ENCODE assay signal across 8 cellular contexts in genomic region chr3:49021213-49021812, GRCh38. TPM values are rescaled to one million over a fixed set of nuclear protein-coding genes. Genes with fewer than 3 reads are reported as not detected.
DNase-seq lines count a peak whose midpoint lies in the region; ATAC-seq, FAIRE-seq and TF ChIP-seq lines count a peak whose summit lies in the region.

No MANE protein-coding gene starts in this region.

- H3K9me3 Mint-ChIP-seq in natural killer cell treated with Interleukin-12 subunit alpha and Interleukin-12 subunit beta and Interleukin-15 and Interleukin-18, amount 100 ng/mL, for 72 hours = no peaks in the 10 kb centered on the region

- no peak for TF ChIP-seq CTCF in RWPE1 (conservative IDR thresholded peaks at IDR 0.05; ENCODE audit: low read depth)

- peak overlapping the region; percentile 93 for H3K4me3 Mint-ChIP-seq in natural killer cell treated with Interleukin-12 subunit alpha and Interleukin-12 subunit beta and Interleukin-15 and Interleukin-18, amount 100 ng/mL, for 72 hours

- ATAC-seq in natural killer cell treated with Interleukin-12 subunit alpha and Interleukin-12 subunit beta and Interleukin-15 and Interleukin-18, amount 100 ng/mL, for 72 hours = peak; percentile 84 to 90

- peak overlapping the region; percentile 98 for H3K27ac ChIP-seq in RWPE1

- TF ChIP-seq POLR2A in H54 (IDR thresholded peaks at IDR 0.05; ENCODE audit: low read depth, low read length) = peak; percentile 100

- CTCF ChIA-PET in RWPE1 (lab: Yijun Ruan, JAX) = interaction anchor here (0.6 to 1.0 kb wide), 2 partner anchors 73 to 362 kb away, joined by 5 read pairs; no protein-coding TSS in a partner anchor

- H3K27me3 Mint-ChIP-seq in natural killer cell treated with Interleukin-12 subunit alpha and Interleukin-12 subunit beta and Interleukin-15 and Interleukin-18, amount 100 ng/mL, for 72 hours = no peaks in the 10 kb centered on the region

- peaks cover 4% of the 10 kb centered on the region for H3K36me3 Mint-ChIP-seq in natural killer cell treated with Interleukin-12 subunit alpha and Interleukin-12 subunit beta and Interleukin-15 and Interleukin-18, amount 100 ng/mL, for 72 hours

- DNase-seq in ELF-1 (ENCODE audit: low read depth, low spot score) = peak; percentile 99
- peak; percentile 89 for DNase-seq in H54 (ENCODE audit: insufficient read length, low spot score)
- DNase-seq in LoVo (ENCODE audit: low spot score) = peak; percentile 98
- peak; percentile 80 for DNase-seq in RWPE1 (ENCODE audit: low spot score)
- peak; percentile 97 for DNase-seq in activated T-helper 9 cell treated with anti-CD3 and anti-CD28 coated beads, Interleukin-2, amount 50 U/mL, for 16 hours (ENCODE audit: low read depth)
- peak; percentile 97 for DNase-seq in fibroblast of peridontal ligament (ENCODE audit: extremely low read depth)
- DNase-seq in natural killer cell treated with Interleukin-12 subunit alpha and Interleukin-12 subunit beta and Interleukin-15 and Interleukin-18, amount 100 ng/mL, for 72 hours (ENCODE audit: low spot score) = peak; percentile 99
- peak; percentile 98 for DNase-seq in stimulated activated naive CD4-positive, alpha-beta T cell treated with Interleukin-2 at 50 U/mL for 16 hours (lab: John Stamatoyannopoulos, UW)

- peak; percentile 11 for FAIRE-seq in H54 (lab: Jason Lieb, UNC)

- peaks cover 28 to 30% of the 10 kb centered on the region in 2 donors for H3K4me1 Mint-ChIP-seq in natural killer cell treated with Interleukin-12 subunit alpha and Interleukin-12 subunit beta and Interleukin-15 and Interleukin-18, amount 100 ng/mL, for 72 hours (ENCODE audit: low read depth in 2 of 2)

- peak overlapping the region; percentile 86 to 97 for H3K27ac Mint-ChIP-seq in natural killer cell treated with Interleukin-12 subunit alpha and Interleukin-12 subunit beta and Interleukin-15 and Interleukin-18, amount 100 ng/mL, for 72 hours

- POLR2A ChIA-PET in RWPE1 (lab: Yijun Ruan, JAX; ENCODE audit: low non-redundant PET) = interaction anchor here (0.6 to 1.3 kb wide), 3 partner anchors 14 to 73 kb away, joined by 3 to 4 read pairs (median 3); partner anchors contain the start of genes QRICH1 and WDR6

RNA-seq across cellular contexts. Expression of gene NDUFAF3, which starts 0.6 kb away (rescaled TPM):
- total RNA-seq in natural killer cell treated with Interleukin-12 subunit alpha and Interleukin-12 subunit beta and Interleukin-15 and Interleukin-18, amount 100 ng/mL, for 72 hours = 100 to 1,000 TPM in 1 of 2 donors, 10 to 100 TPM in 1; 91.4 to 106 TPM

RNA-seq across cellular contexts. Expression of gene DALRD3, which starts 2.9 kb away (rescaled TPM):
- 10 to 100 TPM; 20.6 to 24.2 TPM for total RNA-seq in natural killer cell treated with Interleukin-12 subunit alpha and Interleukin-12 subunit beta and Interleukin-15 and Interleukin-18, amount 100 ng/mL, for 72 hours

RNA-seq across cellular contexts. Expression of gene IMPDH2, which starts 7.9 kb away (rescaled TPM):
- 100 to 1,000 TPM; 198 to 454 TPM for total RNA-seq in natural killer cell treated with Interleukin-12 subunit alpha and Interleukin-12 subunit beta and Interleukin-15 and Interleukin-18, amount 100 ng/mL, for 72 hours

RNA-seq across cellular contexts. Expression of gene WDR6, which starts 14.1 kb away (rescaled TPM):
- total RNA-seq in natural killer cell treated with Interleukin-12 subunit alpha and Interleukin-12 subunit beta and Interleukin-15 and Interleukin-18, amount 100 ng/mL, for 72 hours = 100 to 1,000 TPM; 128 to 222 TPM

RNA-seq across cellular contexts. Expression of gene P4HTM, which starts 31.3 kb away (rescaled TPM):
- 10 to 100 TPM; 23.2 to 34.7 TPM for total RNA-seq in natural killer cell treated with Interleukin-12 subunit alpha and Interleukin-12 subunit beta and Interleukin-15 and Interleukin-18, amount 100 ng/mL, for 72 hours

Comparison
In these comparisons a context has a peak if more than half of its experiments do, and no peak if none do; other contexts are left out.
1. Peak in every context shown above with its lines: DNase-seq, ATAC-seq and H3K27ac ChIP-seq.